In the genomic region with DNA sequence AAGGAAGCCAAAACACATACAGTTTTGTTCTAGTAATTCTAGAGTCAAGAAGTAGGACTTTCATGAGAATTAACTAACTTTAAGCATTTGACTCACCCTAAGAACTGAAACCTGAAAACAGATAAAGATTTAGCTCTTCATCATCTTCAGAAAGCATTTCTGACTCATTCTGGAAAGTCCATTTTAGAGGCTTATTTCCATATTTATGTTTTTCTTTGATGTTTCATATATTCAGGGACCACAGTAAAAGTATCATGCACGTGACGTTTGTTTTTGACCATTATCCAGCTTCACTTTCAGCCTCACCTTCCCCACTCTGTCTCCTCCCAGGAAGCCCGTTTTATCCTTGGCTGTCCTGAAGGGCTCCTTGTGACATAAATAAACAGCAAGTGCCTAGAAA, we compare ENCODE assay signal across 15 cellular contexts.
A peak's percentile ranks its signal among the peaks of the same experiment; 100 is the strongest.
DNase-seq lines count a peak whose midpoint lies in the region; ATAC-seq lines count a peak whose summit lies in the region.
"Had no signal": no experiment of that assay in that cellular context is flagged by ENCODE, and none has a peak within 500 bp of the region (broad histone marks: within the 10 kb centered on the region; RNA-seq: fewer than 3 reads in every experiment).

No MANE protein-coding gene starts in this region.

- no peak for DNase-seq in activated CD4-positive, CD25-positive, alpha-beta regulatory T cell (lab: John Stamatoyannopoulos, UW)
- no peak for DNase-seq in stimulated activated CD4-positive, alpha-beta T cell treated with anti-CD3 and anti-CD28 coated beads, Interleukin-12 subunit alpha, Interleukin-12 subunit beta, amount 100 ng/mL, for 4 hours
- DNase-seq in NCI-H2081 (lab: John Stamatoyannopoulos, UW), result no peak
- DNase-seq in kidney tubule cell (ENCODE audit: low spot score), result no peak
- DNase-seq: activated CD8-positive, alpha-beta T cell treated with anti-CD3 and anti-CD28 coated beads, Interleukin-2, amount 10 ng/mL, durations not matched to agents 7 days and 5 days; brain microvascular endothelial cell; Caco-2; effector memory CD4-positive, alpha-beta T cell; NCI-H1092 treated with DMSO at 0.1 percent for 48 hours; ovary had no signal

- peak; percentile 91 for ATAC-seq in GM18502 (IDR thresholded peaks at IDR 0.05; ENCODE audit: poor library complexity, unreplicated experiment)
- ATAC-seq in GM19467 (IDR thresholded peaks at IDR 0.05; ENCODE audit: unreplicated experiment), result peak; percentile 74
- ATAC-seq in HG02798 (IDR thresholded peaks at IDR 0.05; ENCODE audit: poor library complexity, unreplicated experiment), result peak; percentile 77
- ATAC-seq in HG03354 (IDR thresholded peaks at IDR 0.05; ENCODE audit: poor library complexity, severe bottlenecking, unreplicated experiment), result peak; percentile 82
- ATAC-seq: activated CD8-positive, alpha-beta T cell treated with anti-CD3 and anti-CD28 coated beads, Interleukin-2, amount 10 ng/mL, durations not matched to agents 7 days and 5 days; Right ventricle myocardium inferior had no signal
